In the genomic region with DNA sequence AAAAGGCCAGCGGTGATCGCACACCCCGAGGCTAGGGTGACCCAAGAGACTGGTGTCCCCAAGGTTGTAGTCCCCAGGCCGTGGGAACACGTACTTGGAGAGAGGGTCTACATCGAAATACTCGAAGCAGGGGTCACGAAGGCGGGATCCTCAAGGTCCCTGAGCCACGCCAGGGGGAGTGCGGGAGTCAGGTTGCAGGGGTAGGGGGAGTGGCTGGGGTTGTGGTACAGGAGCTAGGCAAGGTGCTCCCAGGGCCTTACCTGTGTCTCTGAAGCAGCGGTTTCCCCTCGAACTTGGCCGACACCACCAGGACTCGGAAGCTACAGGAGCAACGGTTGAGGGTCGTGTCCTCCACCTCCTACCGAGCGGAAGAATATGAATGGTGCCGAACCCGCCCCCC, we compare ENCODE assay signal across 6 cellular contexts. TPM values are rescaled to one million over a fixed set of nuclear protein-coding genes. Genes with fewer than 3 reads are reported as not detected.
A peak's percentile ranks its signal among the peaks of the same experiment; 100 is the strongest.
DNase-seq lines count a peak whose midpoint lies in the region; ATAC-seq, FAIRE-seq and TF ChIP-seq lines count a peak whose summit lies in the region.
"Not testable (repeated sequence)": the region's sequence is repeated elsewhere in the genome, so short reads cannot be mapped to it uniquely, and the experiment has no call there.

No MANE protein-coding gene starts in this region.

- H4K20me1 ChIP-seq in endothelial cell of umbilical vein (replicated peaks; ENCODE audit: control insufficient read depth, extremely low read depth, insufficient read depth, low read length): not testable (repeated sequence)

- in situ Hi-C loops in Panc1 (cut with HindIII; ENCODE audit: low pct_unique_long_range_greater_than_20kb, low sequenced_read_pairs): not testable (repeated sequence)

- H3K36me3 ChIP-seq in Panc1 (ENCODE audit: control insufficient read depth, insufficient read depth, low read length); endothelial cell of umbilical vein (ENCODE audit: control insufficient read depth in 2 of 2, extremely low read depth in 1 of 2, insufficient read depth in 2 of 2, low read length in 2 of 2): not testable (repeated sequence)

- BruUV-seq in Panc1 (replicated peaks; lab: Mats Ljungman, UMichigan): not testable (repeated sequence)
- TSS peak; percentile 60 for BruUV-seq in endothelial cell of umbilical vein (replicated peaks; lab: Mats Ljungman, UMichigan)

- H3K4me3 ChIP-seq in Panc1 (ENCODE audit: low read depth in 2 of 2, low read length in 2 of 2); endothelial cell of umbilical vein (replicated peaks in 1 of 3; ENCODE audit: insufficient read depth in 1 of 3, low read depth in 1 of 3, low read length in 3 of 3): not testable (repeated sequence)

- not testable (repeated sequence) for TF ChIP-seq POLR2A in endothelial cell of umbilical vein (IDR thresholded peaks at IDR 0.05; ENCODE audit: low read depth, low read length)

- not testable (repeated sequence) for H3K4me2 ChIP-seq in endothelial cell of umbilical vein (ENCODE audit: insufficient read depth, low read length)

- H3K9me3 ChIP-seq in Panc1 (ENCODE audit: control insufficient read depth, insufficient read depth, low read depth, low read length); endothelial cell of umbilical vein (replicated peaks; ENCODE audit: control insufficient read depth, insufficient read depth, low read length): not testable (repeated sequence)

- not testable (repeated sequence) for FAIRE-seq in endothelial cell of umbilical vein (lab: Jason Lieb, UNC)

- not testable (repeated sequence) for H3K4me1 ChIP-seq in Panc1 (ENCODE audit: control insufficient read depth, insufficient read depth, low read length); endothelial cell of umbilical vein (ENCODE audit: control insufficient read depth, extremely low read depth, insufficient read depth, low read length)

- intact Hi-C loops in Panc1 (cut with micrococcal nuclease; ENCODE audit: unreplicated experiment); endothelial cell of umbilical vein (cut with micrococcal nuclease): not testable (repeated sequence)

- not testable (repeated sequence) for H3K9me1 ChIP-seq in endothelial cell of umbilical vein (replicated peaks; ENCODE audit: control insufficient read depth, extremely low read depth, insufficient read depth, low read length)

- not testable (repeated sequence) for H2AFZ ChIP-seq in endothelial cell of umbilical vein (ENCODE audit: low read depth, low read length)

- CTCF ChIA-PET in Panc1 (lab: Charles Lee); endothelial cell of umbilical vein (lab: Charles Lee): not testable (repeated sequence)

- H3K27ac ChIP-seq in Panc1 (ENCODE audit: low read length); endothelial cell of umbilical vein (ENCODE audit: insufficient read depth, low read depth, low read length): not testable (repeated sequence)

- ATAC-seq in GM18517 (IDR thresholded peaks at IDR 0.05; ENCODE audit: unreplicated experiment) (peak; percentile 1), GM21529 (IDR thresholded peaks at IDR 0.05; ENCODE audit: unreplicated experiment) (peak; percentile 13), HG02973 (IDR thresholded peaks at IDR 0.05; ENCODE audit: unreplicated experiment) (peak; percentile 9), Panc1 (peak; percentile 62), omental fat pad (ENCODE audit: low FRiP score) (peak; percentile 42)

- H3K27me3 ChIP-seq in Panc1 (ENCODE audit: control insufficient read depth, insufficient read depth, low read length); endothelial cell of umbilical vein (ENCODE audit: control insufficient read depth in 2 of 2, insufficient read depth in 2 of 2, low read length in 2 of 2): not testable (repeated sequence)

- H3K79me2 ChIP-seq in endothelial cell of umbilical vein (ENCODE audit: control insufficient read depth, insufficient read depth, low read length): not testable (repeated sequence)

- not testable (repeated sequence) for H3K9ac ChIP-seq in endothelial cell of umbilical vein (replicated peaks; ENCODE audit: extremely low read depth, insufficient read depth, low read length)

- dilution Hi-C loops in endothelial cell of umbilical vein (cut with MboI; ENCODE audit: extremely low pct_ligation_motif_present, low sequenced_read_pairs): not testable (repeated sequence)

- TF ChIP-seq CTCF in Panc1 (IDR thresholded peaks at IDR 0.05); endothelial cell of umbilical vein (IDR thresholded peaks at IDR 0.05; ENCODE audit: extremely low read depth in 1 of 2, insufficient read depth in 1 of 2, low read depth in 1 of 2, low read length in 2 of 2); omental fat pad (IDR thresholded peaks at IDR 0.05): not testable (repeated sequence)

- DNase-seq in Panc1 (ENCODE audit: low read depth, low spot score); endothelial cell of umbilical vein (ENCODE audit: low read depth, low spot score); omental fat pad (ENCODE audit: low spot score): not testable (repeated sequence)

- POLR2A ChIA-PET in Panc1 (lab: Charles Lee); endothelial cell of umbilical vein (lab: Charles Lee): not testable (repeated sequence)

RNA-seq across cellular contexts. Expression of a gene that starts 0.4 kb away (rescaled TPM):
- 178 TPM for total RNA-seq in Panc1 (2021; ENCODE audit: unreplicated experiment)
- polyA plus RNA-seq in Panc1 (2012; ENCODE audit: insufficient read length): 353 TPM
- 161 and 173 TPM in 2 replicates for total RNA-seq in endothelial cell of umbilical vein
- polyA plus RNA-seq in endothelial cell of umbilical vein: 310 and 354 TPM in 2 replicates
- 432 and 454 TPM in 2 replicates for polyA plus RNA-seq in endothelial cell of umbilical vein (2011; cell fraction: cytosol; rRNA removed)
- polyA plus RNA-seq in endothelial cell of umbilical vein (2011; cell fraction: nucleus; rRNA removed): 76.9 and 94.1 TPM in 2 replicates
- polyA plus RNA-seq in endothelial cell of umbilical vein (2012): 222 and 244 TPM in 2 replicates
- 34.3 and 39.4 TPM in 2 replicates for polyA minus RNA-seq in endothelial cell of umbilical vein
- polyA minus RNA-seq in endothelial cell of umbilical vein (2011; cell fraction: cytosol; rRNA and poly(A)+ RNA removed): 109 TPM
- 18.8 and 42.8 TPM in 2 replicates for polyA minus RNA-seq in endothelial cell of umbilical vein (2011; cell fraction: nucleus; rRNA and poly(A)+ RNA removed)
- 100 to 1,000 TPM; 152 to 366 (median 206) TPM for total RNA-seq in omental fat pad

RNA-seq across cellular contexts. Expression of a gene that starts 0.6 kb away (rescaled TPM):
- total RNA-seq in Panc1 (2021; ENCODE audit: unreplicated experiment) (18.5 TPM), endothelial cell of umbilical vein (30.9 and 77.9 TPM in 2 replicates), omental fat pad (10 to 100 TPM; 21.7 to 52.7 (median 44.2) TPM)
- 45.6 TPM for polyA plus RNA-seq in Panc1 (2012; ENCODE audit: insufficient read length)
- 28.9 and 29.8 TPM in 2 replicates for polyA plus RNA-seq in endothelial cell of umbilical vein
- polyA plus RNA-seq in endothelial cell of umbilical vein (2011; cell fraction: cytosol; rRNA removed): 16.9 and 32.5 TPM in 2 replicates
- polyA plus RNA-seq in endothelial cell of umbilical vein (2011; cell fraction: nucleus; rRNA removed): 49.5 and 51.6 TPM in 2 replicates
- 44.4 and 50.8 TPM in 2 replicates for polyA plus RNA-seq in endothelial cell of umbilical vein (2012)
- 4.0 and 14.7 TPM in 2 replicates for polyA minus RNA-seq in endothelial cell of umbilical vein
- 31.2 TPM for polyA minus RNA-seq in endothelial cell of umbilical vein (2011; cell fraction: cytosol; rRNA and poly(A)+ RNA removed)
- 18.1 and 19.7 TPM in 2 replicates for polyA minus RNA-seq in endothelial cell of umbilical vein (2011; cell fraction: nucleus; rRNA and poly(A)+ RNA removed)

RNA-seq across cellular contexts. Expression of a gene that starts 6.0 kb away (rescaled TPM):
- total RNA-seq in Panc1 (2021; ENCODE audit: unreplicated experiment) (16.8 TPM), endothelial cell of umbilical vein (12.2 and 18.1 TPM in 2 replicates), omental fat pad (10 to 100 TPM; 14.0 to 32.3 (median 18.3) TPM)
- 4.4 TPM for polyA plus RNA-seq in Panc1 (2012; ENCODE audit: insufficient read length)
- polyA plus RNA-seq in endothelial cell of umbilical vein: 4.8 and 5.1 TPM in 2 replicates
- 5.2 and 6.3 TPM in 2 replicates for polyA plus RNA-seq in endothelial cell of umbilical vein (2011; cell fraction: cytosol; rRNA removed)
- 63.3 and 71.8 TPM in 2 replicates for polyA plus RNA-seq in endothelial cell of umbilical vein (2011; cell fraction: nucleus; rRNA removed)
- 3.3 and 11.3 TPM in 2 replicates for polyA plus RNA-seq in endothelial cell of umbilical vein (2012)
- polyA minus RNA-seq in endothelial cell of umbilical vein: 1.0 and 5.3 TPM in 2 replicates
- polyA minus RNA-seq in endothelial cell of umbilical vein (2011; cell fraction: cytosol; rRNA and poly(A)+ RNA removed): 1.5 TPM
- polyA minus RNA-seq in endothelial cell of umbilical vein (2011; cell fraction: nucleus; rRNA and poly(A)+ RNA removed): 5.7 and 6.8 TPM in 2 replicates

RNA-seq across cellular contexts. Expression of a gene that starts 9.7 kb away (rescaled TPM):
- total RNA-seq in Panc1 (2021; ENCODE audit: unreplicated experiment): 3.7 TPM
- polyA plus RNA-seq in Panc1 (2012; ENCODE audit: insufficient read length): 7.7 TPM
- total RNA-seq in endothelial cell of umbilical vein: 6.1 and 6.6 TPM in 2 replicates
- polyA plus RNA-seq in endothelial cell of umbilical vein: 4.7 and 6.4 TPM in 2 replicates
- 4.2 and 4.3 TPM in 2 replicates for polyA plus RNA-seq in endothelial cell of umbilical vein (2011; cell fraction: cytosol; rRNA removed)
- polyA plus RNA-seq in endothelial cell of umbilical vein (2011; cell fraction: nucleus; rRNA removed): 6.0 and 6.4 TPM in 2 replicates
- polyA plus RNA-seq in endothelial cell of umbilical vein (2012): 7.1 and 9.5 TPM in 2 replicates
- polyA minus RNA-seq in endothelial cell of umbilical vein: 1.1 and 7.8 TPM in 2 replicates
- polyA minus RNA-seq in endothelial cell of umbilical vein (2011; cell fraction: cytosol; rRNA and poly(A)+ RNA removed): not detected
- 0.38 and 1.2 TPM in 2 replicates for polyA minus RNA-seq in endothelial cell of umbilical vein (2011; cell fraction: nucleus; rRNA and poly(A)+ RNA removed)
- total RNA-seq in omental fat pad: 100 to 1,000 TPM in 1 of 4 donors, 10 to 100 TPM in 3; 31.6 to 109 (median 50.0) TPM

RNA-seq across cellular contexts. Expression of a gene that starts 55.2 kb away (rescaled TPM):
- 19.8 TPM for total RNA-seq in Panc1 (2021; ENCODE audit: unreplicated experiment)
- polyA plus RNA-seq in Panc1 (2012; ENCODE audit: insufficient read length): 4.0 TPM
- total RNA-seq in endothelial cell of umbilical vein: 19.3 and 23.5 TPM in 2 replicates
- polyA plus RNA-seq in endothelial cell of umbilical vein: 4.4 and 7.8 TPM in 2 replicates
- 2.8 and 3.3 TPM in 2 replicates for polyA plus RNA-seq in endothelial cell of umbilical vein (2011; cell fraction: cytosol; rRNA removed)
- polyA plus RNA-seq in endothelial cell of umbilical vein (2011; cell fraction: nucleus; rRNA removed): 27.5 and 36.6 TPM in 2 replicates
- 3.1 and 5.4 TPM in 2 replicates for polyA plus RNA-seq in endothelial cell of umbilical vein (2012)
- 39.5 and 66.0 TPM in 2 replicates for polyA minus RNA-seq in endothelial cell of umbilical vein
- polyA minus RNA-seq in endothelial cell of umbilical vein (2011; cell fraction: cytosol; rRNA and poly(A)+ RNA removed): not detected
- polyA minus RNA-seq in endothelial cell of umbilical vein (2011; cell fraction: nucleus; rRNA and poly(A)+ RNA removed): 7.1 and 10.9 TPM in 2 replicates
- 10 to 100 TPM in 1 of 4 donors, 1 to 10 TPM in 3; 2.8 to 14.7 (median 5.9) TPM for total RNA-seq in omental fat pad

Comparison
In these comparisons a context has a peak if more than half of its experiments do, and no peak if none do; other contexts are left out.
1. ATAC-seq: peak in every context shown above with its lines; median percentile 62 in Panc1; 42 in omental fat pad; 13 in GM21529; 9 in HG02973; 1 in GM18517.